In the genomic region with DNA sequence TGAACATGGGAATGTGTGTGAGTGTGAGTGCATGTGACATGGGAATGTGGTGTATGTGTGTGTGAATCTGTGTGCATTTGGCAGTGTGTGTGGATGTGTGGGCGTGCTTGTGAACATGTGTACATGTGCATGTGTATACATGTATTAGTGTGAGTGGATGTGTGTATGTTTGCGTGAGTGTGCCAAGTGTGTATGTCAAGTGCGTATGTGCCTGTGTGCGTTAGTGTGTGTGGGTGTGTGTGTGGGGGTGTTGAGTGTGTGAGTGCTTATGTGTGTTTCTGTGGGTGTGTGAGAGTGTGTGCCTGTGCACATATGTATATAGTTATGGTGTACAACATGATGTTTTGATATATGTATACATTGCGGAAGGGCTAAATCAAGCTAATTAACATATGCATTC, we compare ENCODE assay signal across 25 cellular contexts.
"Had no signal": no experiment of that assay in that cellular context is flagged by ENCODE, and none has a peak within 500 bp of the region (broad histone marks: within the 10 kb centered on the region; RNA-seq: fewer than 3 reads in every experiment).

No MANE protein-coding gene starts in this region.

- H3K27me3 ChIP-seq: esophagus muscularis mucosa, foreskin keratinocyte, heart right ventricle, left lung, pancreas, stomach, thyroid gland had no signal

- ATAC-seq: foreskin keratinocyte, heart right ventricle, left cardiac atrium, left lung, pancreas, sciatic nerve had no signal

- H3K4me2 ChIP-seq: smooth muscle cell had no signal

- DNase-seq: dermis blood vessel endothelial cell; effector memory CD4-positive, alpha-beta T cell; foreskin keratinocyte; glutamatergic neuron; heart right ventricle; hippocampal formation; left cardiac atrium; left lung; mesendoderm; natural killer cell; pancreas; stimulated activated CD4-positive, alpha-beta T cell treated with anti-CD3 and anti-CD28 coated beads, Interleukin-12 subunit alpha, Interleukin-12 subunit beta, amount 100 ng/mL, for 4 hours; stimulated activated CD4-positive, alpha-beta T cell treated with anti-CD3 and anti-CD28 coated beads, Interleukin-1b, Interleukin-23, amount 100 ng/mL, for 48 hours; stimulated activated CD4-positive, alpha-beta T cell treated with anti-CD3 and anti-CD28 coated beads, Interleukin-4, amount 100 ng/mL, for 1 hour; stimulated activated CD8-positive, alpha-beta memory T cell treated with anti-CD3 and anti-CD28 coated beads, Interleukin-4, amount 100 ng/mL, for 48 hours; stimulated activated naive CD4-positive, alpha-beta T cell treated with Interleukin-2 at 50 U/mL for 16 hours; stomach; thyroid gland had no signal

- H3K36me3 ChIP-seq: esophagus muscularis mucosa, heart right ventricle, left lung, neutrophil, pancreas, stomach, thyroid gland had no signal

- H3K4me3 ChIP-seq: coronary artery, esophagus muscularis mucosa, heart right ventricle, left lung, pancreas, smooth muscle cell, stomach, thyroid gland had no signal

- H3K9me3 ChIP-seq: esophagus muscularis mucosa, heart right ventricle, left lung, neutrophil, pancreas, stomach, thyroid gland had no signal

- FAIRE-seq: endothelial cell of umbilical vein, islet of Langerhans, pancreas had no signal

- H3K27ac ChIP-seq: coronary artery, esophagus muscularis mucosa, foreskin keratinocyte, heart right ventricle, left lung, neutrophil, pancreas, stomach, thyroid gland had no signal

- H3K4me1 ChIP-seq: foreskin keratinocyte, thyroid gland had no signal
